8 cellular contexts compared by ENCODE assay signal in the genomic region with DNA sequence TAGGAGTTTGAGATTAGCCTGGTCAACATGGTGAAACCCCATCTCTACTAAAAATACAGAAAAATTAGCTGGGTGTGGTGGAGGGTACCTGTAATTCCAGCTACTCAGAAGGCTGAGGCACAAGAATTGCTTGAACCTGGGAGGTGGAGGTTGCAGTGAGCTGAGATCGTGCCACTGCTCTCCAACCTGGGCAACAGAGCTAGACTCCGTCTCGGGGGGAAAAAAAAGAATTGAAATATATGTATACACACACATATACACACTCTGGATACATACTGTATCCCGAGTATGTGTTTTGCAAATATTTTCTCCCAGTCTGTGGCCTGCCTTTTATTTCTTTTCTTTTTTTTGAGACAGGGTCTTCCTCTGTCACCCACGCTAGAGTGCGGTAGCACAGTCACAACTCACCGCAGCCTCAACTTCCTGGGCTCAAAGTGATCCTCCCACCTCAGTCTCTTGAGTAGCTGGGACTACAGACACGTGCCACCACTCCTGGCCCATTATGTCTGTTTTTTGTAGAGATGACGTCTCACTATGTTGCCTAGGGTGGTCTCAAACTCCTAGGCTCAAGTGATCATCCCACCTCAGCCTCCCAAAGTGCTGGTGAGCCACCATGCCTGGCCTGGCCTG. TPM values are rescaled to one million over a fixed set of nuclear protein-coding genes. Genes with fewer than 3 reads are reported as not detected.
A peak's percentile ranks its signal among the peaks of the same experiment; 100 is the strongest.
DNase-seq lines count a peak whose midpoint lies in the region; ATAC-seq and TF ChIP-seq lines count a peak whose summit lies in the region.
"Not testable (repeated sequence)": the region's sequence is repeated elsewhere in the genome, so short reads cannot be mapped to it uniquely, and the experiment has no call there.

No MANE protein-coding gene starts in this region.

- POLR2A ChIA-PET in activated CD8-positive, alpha-beta T cell treated with anti-CD3 and anti-CD28 coated beads for 36 hours (lab: Charles Lee), result interaction anchor here (0.6 to 0.9 kb wide), 3 partner anchors 8 to 23 kb away, joined by 3 read pairs; no protein-coding TSS in a partner anchor

- H3K4me1 ChIP-seq in CD4-positive, CD25-positive, alpha-beta regulatory T cell (ENCODE audit: control insufficient read depth, insufficient read depth, low read length, poor library complexity, severe bottlenecking), result peaks cover 35% of the 10 kb centered on the region

- H3K27me3 ChIP-seq in CD4-positive, CD25-positive, alpha-beta regulatory T cell (ENCODE audit: control insufficient read depth, insufficient read depth, low read length), result not testable (repeated sequence)

- peak overlapping the region; percentile 55 for H3K4me3 ChIP-seq in CD4-positive, CD25-positive, alpha-beta regulatory T cell (ENCODE audit: low read depth, low read length)

- peak overlapping the region; percentile 70 for H3K27ac ChIP-seq in CD4-positive, CD25-positive, alpha-beta regulatory T cell (ENCODE audit: insufficient read depth, low read length, poor library complexity, severe bottlenecking)

- peak; percentile 48 to 74 (median 69) for DNase-seq in CD4-positive, CD25-positive, alpha-beta regulatory T cell
- DNase-seq in T-helper 22 cell (ENCODE audit: low read depth) (peak; percentile 55), natural killer cell (peak; percentile 21)
- DNase-seq in activated CD8-positive, alpha-beta T cell treated with anti-CD3 and anti-CD28 coated beads for 36 hours, result peak; percentile 82
- peak; percentile 62 to 75 for DNase-seq in activated T-cell treated with anti-CD3 and anti-CD28 coated beads, Interleukin-2, amount 50 U/mL, for 72 hours
- peak; percentile 65 for DNase-seq in activated naive CD8-positive, alpha-beta T cell treated with anti-CD3 and anti-CD28 coated beads for 36 hours
- DNase-seq in stimulated activated CD4-positive, alpha-beta T cell treated with anti-CD3 and anti-CD28 coated beads, Interleukin-4, amount 100 ng/mL, for 24 hours, result peak; percentile 59
- peak; percentile 15 to 31 for DNase-seq in stimulated activated CD8-positive, alpha-beta memory T cell treated with anti-CD3 and anti-CD28 coated beads, Interleukin-7, amount 100 ng/mL, for 1 hour (ENCODE audit: low read depth in 2 of 2)

- H3K36me3 Mint-ChIP-seq in CD4-positive, CD25-positive, alpha-beta regulatory T cell; natural killer cell: not testable (repeated sequence)
- H3K36me3 Mint-ChIP-seq in activated CD8-positive, alpha-beta T cell treated with anti-CD3 and anti-CD28 coated beads for 36 hours (ENCODE audit: low read depth), result peaks cover 34% of the 10 kb centered on the region
- H3K36me3 Mint-ChIP-seq in activated T-cell treated with anti-CD3 and anti-CD28 coated beads, Interleukin-2, amount 50 U/mL, for 72 hours (ENCODE audit: insufficient read depth in 2 of 2), result peaks cover 3 to 21% of the 10 kb centered on the region in 2 donors
- H3K36me3 Mint-ChIP-seq in activated naive CD8-positive, alpha-beta T cell treated with anti-CD3 and anti-CD28 coated beads for 36 hours, result peaks cover 41% of the 10 kb centered on the region

- H3K9me3 ChIP-seq in CD4-positive, CD25-positive, alpha-beta regulatory T cell (ENCODE audit: control insufficient read depth in 2 of 2, low read length in 2 of 2), result not testable (repeated sequence)

- CTCF ChIA-PET in activated CD8-positive, alpha-beta T cell treated with anti-CD3 and anti-CD28 coated beads for 36 hours (lab: Charles Lee), result interaction anchor here (0.7 to 1.2 kb wide), 2 partner anchors 34 to 50 kb away, joined by 3 read pairs; a partner anchor contains a TSS

- peak overlapping the region; percentile 13 to 90 (median 74) for H3K4me3 Mint-ChIP-seq in CD4-positive, CD25-positive, alpha-beta regulatory T cell
- H3K4me3 Mint-ChIP-seq in activated CD8-positive, alpha-beta T cell treated with anti-CD3 and anti-CD28 coated beads for 36 hours, result peak overlapping the region; percentile 54
- peak overlapping the region; percentile 70 to 73 for H3K4me3 Mint-ChIP-seq in activated T-cell treated with anti-CD3 and anti-CD28 coated beads, Interleukin-2, amount 50 U/mL, for 72 hours
- H3K4me3 Mint-ChIP-seq in activated naive CD8-positive, alpha-beta T cell treated with anti-CD3 and anti-CD28 coated beads for 36 hours, result peak overlapping the region; percentile 74
- H3K4me3 Mint-ChIP-seq in natural killer cell, result peak overlapping the region; percentile 56

- not testable (repeated sequence) for TF ChIP-seq CTCF in activated CD8-positive, alpha-beta T cell treated with anti-CD3 and anti-CD28 coated beads for 36 hours (IDR thresholded peaks at IDR 0.05); natural killer cell (IDR thresholded peaks at IDR 0.05)

- H3K4me1 Mint-ChIP-seq in CD4-positive, CD25-positive, alpha-beta regulatory T cell, result peaks cover 41 to 79% (median 53%) of the 10 kb centered on the region in 4 donors
- peaks cover 47% of the 10 kb centered on the region for H3K4me1 Mint-ChIP-seq in activated CD8-positive, alpha-beta T cell treated with anti-CD3 and anti-CD28 coated beads for 36 hours (ENCODE audit: low read depth)
- H3K4me1 Mint-ChIP-seq in activated T-cell treated with anti-CD3 and anti-CD28 coated beads, Interleukin-2, amount 50 U/mL, for 72 hours (ENCODE audit: low read depth), result peaks cover 59% of the 10 kb centered on the region
- H3K4me1 Mint-ChIP-seq in activated naive CD8-positive, alpha-beta T cell treated with anti-CD3 and anti-CD28 coated beads for 36 hours, result peaks cover 53% of the 10 kb centered on the region
- H3K4me1 Mint-ChIP-seq in natural killer cell, result peaks cover 28 to 40% of the 10 kb centered on the region in 2 donors

- H3K27ac Mint-ChIP-seq in CD4-positive, CD25-positive, alpha-beta regulatory T cell, result peak overlapping the region; percentile 89 to 90 (median 90)
- peak overlapping the region; percentile 91 for H3K27ac Mint-ChIP-seq in activated CD8-positive, alpha-beta T cell treated with anti-CD3 and anti-CD28 coated beads for 36 hours
- H3K27ac Mint-ChIP-seq in activated T-cell treated with anti-CD3 and anti-CD28 coated beads, Interleukin-2, amount 50 U/mL, for 72 hours, result peak overlapping the region; percentile 18
- H3K27ac Mint-ChIP-seq in activated naive CD8-positive, alpha-beta T cell treated with anti-CD3 and anti-CD28 coated beads for 36 hours, result peak overlapping the region; percentile 85
- H3K27ac Mint-ChIP-seq in natural killer cell, result peak overlapping the region; percentile 59 to 82

- H3K9me3 Mint-ChIP-seq in CD4-positive, CD25-positive, alpha-beta regulatory T cell; activated CD8-positive, alpha-beta T cell treated with anti-CD3 and anti-CD28 coated beads for 36 hours; activated T-cell treated with anti-CD3 and anti-CD28 coated beads, Interleukin-2, amount 50 U/mL, for 72 hours; activated naive CD8-positive, alpha-beta T cell treated with anti-CD3 and anti-CD28 coated beads for 36 hours; natural killer cell: not testable (repeated sequence)

- peak; percentile 91 to 95 for ATAC-seq in CD4-positive, CD25-positive, alpha-beta regulatory T cell (ENCODE audit: low read depth in 2 of 2)
- ATAC-seq in activated CD8-positive, alpha-beta T cell treated with anti-CD3 and anti-CD28 coated beads for 36 hours, result peak; percentile 89
- ATAC-seq in activated T-cell treated with anti-CD3 and anti-CD28 coated beads, Interleukin-2, amount 50 U/mL, for 72 hours (replicated peaks in 1 of 2), result peak; percentile 98 to 99
- peak; percentile 80 to 96 (median 93) for ATAC-seq in natural killer cell

- not testable (repeated sequence) for H3K27me3 Mint-ChIP-seq in CD4-positive, CD25-positive, alpha-beta regulatory T cell; activated CD8-positive, alpha-beta T cell treated with anti-CD3 and anti-CD28 coated beads for 36 hours; activated T-cell treated with anti-CD3 and anti-CD28 coated beads, Interleukin-2, amount 50 U/mL, for 72 hours (ENCODE audit: low read depth); activated naive CD8-positive, alpha-beta T cell treated with anti-CD3 and anti-CD28 coated beads for 36 hours; natural killer cell (ENCODE audit: low read depth in 2 of 2)

- intact Hi-C loops in activated CD8-positive, alpha-beta T cell treated with anti-CD3 and anti-CD28 coated beads for 36 hours (cut with micrococcal nuclease), result loop anchor here (5.0 kb wide), 1 partner anchor 45 kb away; no protein-coding TSS in a partner anchor
- intact Hi-C loops in natural killer cell (cut with micrococcal nuclease), result not testable (repeated sequence)

- H3K36me3 ChIP-seq in CD4-positive, CD25-positive, alpha-beta regulatory T cell (ENCODE audit: control insufficient read depth, insufficient read depth, low read length), result peaks cover 22% of the 10 kb centered on the region

RNA-seq across cellular contexts. Expression of a gene that starts 49.1 kb away (rescaled TPM):
- 314 TPM for total RNA-seq in CD4-positive, CD25-positive, alpha-beta regulatory T cell
- polyA plus RNA-seq in CD4-positive, CD25-positive, alpha-beta regulatory T cell, result 10 to 100 TPM; 15.0 to 28.3 (median 21.1) TPM
- total RNA-seq in activated CD8-positive, alpha-beta T cell treated with anti-CD3 and anti-CD28 coated beads for 36 hours, result 100 to 1,000 TPM; 129 to 137 TPM
- total RNA-seq in activated T-cell treated with anti-CD3 and anti-CD28 coated beads, Interleukin-2, amount 50 U/mL, for 72 hours, result 100 to 1,000 TPM; 158 to 168 TPM
- 100 to 1,000 TPM in 1 of 2 experiments, 10 to 100 TPM in 1; 97.5 to 100 TPM for total RNA-seq in activated naive CD8-positive, alpha-beta T cell treated with anti-CD3 and anti-CD28 coated beads for 36 hours
- total RNA-seq in natural killer cell, result 100 to 1,000 TPM; 106 to 125 (median 108) TPM

Comparison
In these comparisons a context has a peak if more than half of its experiments do, and no peak if none do; other contexts are left out.
1. Peak in every context shown above with its lines: DNase-seq, ATAC-seq, H3K4me3 ChIP-seq and H3K27ac ChIP-seq.
2. DNase-seq: peak in every context shown above with its lines; median percentile 82 in activated CD8-positive, alpha-beta T cell treated with anti-CD3 and anti-CD28 coated beads for 36 hours; 69 in CD4-positive, CD25-positive, alpha-beta regulatory T cell; 68 in activated T-cell treated with anti-CD3 and anti-CD28 coated beads, Interleukin-2, amount 50 U/mL, for 72 hours; 65 in activated naive CD8-positive, alpha-beta T cell treated with anti-CD3 and anti-CD28 coated beads for 36 hours; 59 in stimulated activated CD4-positive, alpha-beta T cell treated with anti-CD3 and anti-CD28 coated beads, Interleukin-4, amount 100 ng/mL, for 24 hours; 55 in T-helper 22 cell; 23 in stimulated activated CD8-positive, alpha-beta memory T cell treated with anti-CD3 and anti-CD28 coated beads, Interleukin-7, amount 100 ng/mL, for 1 hour; 21 in natural killer cell.
3. H3K27ac Mint-ChIP-seq: peak in every context shown above with its lines; median percentile 91 in activated CD8-positive, alpha-beta T cell treated with anti-CD3 and anti-CD28 coated beads for 36 hours; 90 in CD4-positive, CD25-positive, alpha-beta regulatory T cell; 85 in activated naive CD8-positive, alpha-beta T cell treated with anti-CD3 and anti-CD28 coated beads for 36 hours; 70 in natural killer cell; 18 in activated T-cell treated with anti-CD3 and anti-CD28 coated beads, Interleukin-2, amount 50 U/mL, for 72 hours.